1 cellular context compared by ENCODE assay signal in the genomic region with DNA sequence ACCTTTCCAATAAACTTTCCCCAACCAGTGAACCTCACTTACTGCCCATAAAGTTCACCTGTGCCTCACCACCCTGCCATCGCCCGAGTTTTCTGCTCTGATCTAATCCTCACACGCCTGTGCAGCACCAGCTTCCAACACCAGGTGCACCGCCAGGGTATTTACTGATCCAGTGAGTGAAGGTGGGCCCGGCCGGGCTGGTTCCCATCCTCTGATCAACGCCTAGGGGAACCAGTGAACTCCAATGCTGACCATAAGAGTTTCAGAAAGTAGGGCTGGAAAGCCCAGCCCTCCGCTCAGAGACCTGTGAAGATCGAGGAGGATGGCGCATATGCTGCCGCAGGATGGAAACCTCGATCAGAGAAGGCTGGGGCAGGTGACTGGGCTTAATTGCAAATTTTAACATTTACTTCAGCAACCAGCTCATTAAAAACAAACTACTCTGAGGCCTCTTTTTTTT.
TF ChIP-seq lines count a peak whose summit lies in the region.

No MANE protein-coding gene starts in this region.

TF ChIP-seq in HepG2, 621 proteins besides CTCF, POLR2A, EP300 and RAD21 (continued from another document and continues in another):
- TF ChIP-seq ZNF484 (CRISPR knock-in tag; IDR thresholded peaks at IDR 0.05; ENCODE audit: borderline replicate concordance, low read depth) (no peak), FLYWCH1 (CRISPR knock-in tag; IDR thresholded peaks at IDR 0.05) (no peak), ZFY (CRISPR knock-in tag; IDR thresholded peaks at IDR 0.05) (no peak), THYN1 (CRISPR knock-in tag; IDR thresholded peaks at IDR 0.05; ENCODE audit: borderline replicate concordance, low read depth) (no peak), HOXA7 (CRISPR knock-in tag; IDR thresholded peaks at IDR 0.05) (no peak), TRAFD1 (CRISPR knock-in tag; IDR thresholded peaks at IDR 0.05; ENCODE audit: borderline replicate concordance) (no peak), E2F5 (CRISPR knock-in tag; conservative IDR thresholded peaks at IDR 0.05) (no peak), PAXIP1 (CRISPR knock-in tag; conservative IDR thresholded peaks at IDR 0.05) (no peak), RARA (CRISPR knock-in tag; IDR thresholded peaks at IDR 0.05) (no peak), THRA (CRISPR knock-in tag; IDR thresholded peaks at IDR 0.05; ENCODE audit: borderline replicate concordance) (no peak), ZNF597 (CRISPR knock-in tag; IDR thresholded peaks at IDR 0.05) (no peak), FOSL1 (CRISPR knock-in tag; IDR thresholded peaks at IDR 0.05; ENCODE audit: borderline replicate concordance) (no peak), RNF219 (CRISPR knock-in tag; IDR thresholded peaks at IDR 0.05) (no peak), ATAD3A (CRISPR knock-in tag; IDR thresholded peaks at IDR 0.05) (no peak)
- TF ChIP-seq, protein P1, sequence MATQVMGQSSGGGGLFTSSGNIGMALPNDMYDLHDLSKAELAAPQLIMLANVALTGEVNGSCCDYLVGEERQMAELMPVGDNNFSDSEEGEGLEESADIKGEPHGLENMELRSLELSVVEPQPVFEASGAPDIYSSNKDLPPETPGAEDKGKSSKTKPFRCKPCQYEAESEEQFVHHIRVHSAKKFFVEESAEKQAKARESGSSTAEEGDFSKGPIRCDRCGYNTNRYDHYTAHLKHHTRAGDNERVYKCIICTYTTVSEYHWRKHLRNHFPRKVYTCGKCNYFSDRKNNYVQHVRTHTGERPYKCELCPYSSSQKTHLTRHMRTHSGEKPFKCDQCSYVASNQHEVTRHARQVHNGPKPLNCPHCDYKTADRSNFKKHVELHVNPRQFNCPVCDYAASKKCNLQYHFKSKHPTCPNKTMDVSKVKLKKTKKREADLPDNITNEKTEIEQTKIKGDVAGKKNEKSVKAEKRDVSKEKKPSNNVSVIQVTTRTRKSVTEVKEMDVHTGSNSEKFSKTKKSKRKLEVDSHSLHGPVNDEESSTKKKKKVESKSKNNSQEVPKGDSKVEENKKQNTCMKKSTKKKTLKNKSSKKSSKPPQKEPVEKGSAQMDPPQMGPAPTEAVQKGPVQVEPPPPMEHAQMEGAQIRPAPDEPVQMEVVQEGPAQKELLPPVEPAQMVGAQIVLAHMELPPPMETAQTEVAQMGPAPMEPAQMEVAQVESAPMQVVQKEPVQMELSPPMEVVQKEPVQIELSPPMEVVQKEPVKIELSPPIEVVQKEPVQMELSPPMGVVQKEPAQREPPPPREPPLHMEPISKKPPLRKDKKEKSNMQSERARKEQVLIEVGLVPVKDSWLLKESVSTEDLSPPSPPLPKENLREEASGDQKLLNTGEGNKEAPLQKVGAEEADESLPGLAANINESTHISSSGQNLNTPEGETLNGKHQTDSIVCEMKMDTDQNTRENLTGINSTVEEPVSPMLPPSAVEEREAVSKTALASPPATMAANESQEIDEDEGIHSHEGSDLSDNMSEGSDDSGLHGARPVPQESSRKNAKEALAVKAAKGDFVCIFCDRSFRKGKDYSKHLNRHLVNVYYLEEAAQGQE (IDR thresholded peaks at IDR 0.05; ENCODE audit: borderline replicate concordance in 1 of 2, low read depth in 1 of 2, low read length in 2 of 2), result no peak
- TF ChIP-seq, protein P2, sequence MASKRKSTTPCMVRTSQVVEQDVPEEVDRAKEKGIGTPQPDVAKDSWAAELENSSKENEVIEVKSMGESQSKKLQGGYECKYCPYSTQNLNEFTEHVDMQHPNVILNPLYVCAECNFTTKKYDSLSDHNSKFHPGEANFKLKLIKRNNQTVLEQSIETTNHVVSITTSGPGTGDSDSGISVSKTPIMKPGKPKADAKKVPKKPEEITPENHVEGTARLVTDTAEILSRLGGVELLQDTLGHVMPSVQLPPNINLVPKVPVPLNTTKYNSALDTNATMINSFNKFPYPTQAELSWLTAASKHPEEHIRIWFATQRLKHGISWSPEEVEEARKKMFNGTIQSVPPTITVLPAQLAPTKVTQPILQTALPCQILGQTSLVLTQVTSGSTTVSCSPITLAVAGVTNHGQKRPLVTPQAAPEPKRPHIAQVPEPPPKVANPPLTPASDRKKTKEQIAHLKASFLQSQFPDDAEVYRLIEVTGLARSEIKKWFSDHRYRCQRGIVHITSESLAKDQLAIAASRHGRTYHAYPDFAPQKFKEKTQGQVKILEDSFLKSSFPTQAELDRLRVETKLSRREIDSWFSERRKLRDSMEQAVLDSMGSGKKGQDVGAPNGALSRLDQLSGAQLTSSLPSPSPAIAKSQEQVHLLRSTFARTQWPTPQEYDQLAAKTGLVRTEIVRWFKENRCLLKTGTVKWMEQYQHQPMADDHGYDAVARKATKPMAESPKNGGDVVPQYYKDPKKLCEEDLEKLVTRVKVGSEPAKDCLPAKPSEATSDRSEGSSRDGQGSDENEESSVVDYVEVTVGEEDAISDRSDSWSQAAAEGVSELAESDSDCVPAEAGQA (IDR thresholded peaks at IDR 0.05; ENCODE audit: low read depth), result no peak
- TF ChIP-seq, protein P2 (CRISPR knock-in tag; IDR thresholded peaks at IDR 0.05; ENCODE audit: borderline replicate concordance), result no peak
